In genomic region chr7:47529826-47530555, GRCh38 we compare ENCODE assay signal across 27 cellular contexts. TPM values are rescaled to one million over a fixed set of nuclear protein-coding genes. Genes with fewer than 3 reads are reported as not detected.
"Had no signal": no experiment of that assay in that cellular context is flagged by ENCODE, and none has a peak within 500 bp of the region (broad histone marks: within the 10 kb centered on the region; RNA-seq: fewer than 3 reads in every experiment).

No MANE protein-coding gene starts in this region.

- H3K9me3 ChIP-seq: gastroesophageal sphincter, left lung, neutrophil, ovary, thoracic aorta had no signal

- H3K27me3 Mint-ChIP-seq: activated CD4-positive, alpha-beta memory T cell treated with anti-CD3 and anti-CD28 coated beads, Interleukin-2, amount 10 ng/mL, durations not matched to agents 7 days and 5 days; activated CD4-positive, alpha-beta T cell treated with anti-CD3 and anti-CD28 coated beads, Interleukin-2, amount 10 ng/mL, durations not matched to agents 7 days and 5 days; progenitor cell of endocrine pancreas; stimulated activated naive CD8-positive, alpha-beta T cell treated with anti-CD3 and anti-CD28 coated beads, Interleukin-15, Interleukin-2, amounts not matched to agents 100 ng/mL and 50 ng/mL, for 24 hours had no signal

- H3K27ac ChIP-seq: brain microvascular endothelial cell, gastroesophageal sphincter, left lung, neutrophil, ovary, skin epidermis, thoracic aorta had no signal

- H3K4me3 Mint-ChIP-seq: activated CD4-positive, alpha-beta memory T cell treated with anti-CD3 and anti-CD28 coated beads, Interleukin-2, amount 10 ng/mL, durations not matched to agents 7 days and 5 days; activated CD4-positive, alpha-beta T cell treated with anti-CD3 and anti-CD28 coated beads, Interleukin-2, amount 10 ng/mL, durations not matched to agents 7 days and 5 days; activated T-cell treated with anti-CD3 and anti-CD28 coated beads, Interleukin-2, amount 50 U/mL, for 24 hours; activated T-helper 17 cell treated with anti-CD3 and anti-CD28 coated beads, Interleukin-2, amount 50 U/mL, for 72 hours; nephron; stimulated activated naive CD8-positive, alpha-beta T cell treated with anti-CD3 and anti-CD28 coated beads, Interleukin-15, Interleukin-2, amounts not matched to agents 100 ng/mL and 50 ng/mL, for 24 hours had no signal

- ATAC-seq: activated T-helper 17 cell treated with anti-CD3 and anti-CD28 coated beads, Interleukin-2, amount 50 U/mL, for 72 hours; gastroesophageal sphincter; left lung; sciatic nerve had no signal

- H3K36me3 ChIP-seq: neutrophil, ovary had no signal

- H3K9me3 Mint-ChIP-seq: activated CD4-positive, alpha-beta T cell treated with anti-CD3 and anti-CD28 coated beads, Interleukin-2, amount 10 ng/mL, durations not matched to agents 7 days and 5 days; activated T-cell treated with anti-CD3 and anti-CD28 coated beads, Interleukin-2, amount 50 U/mL, for 24 hours; activated T-helper 17 cell treated with anti-CD3 and anti-CD28 coated beads, Interleukin-2, amount 50 U/mL, for 72 hours; stimulated activated naive CD8-positive, alpha-beta T cell treated with anti-CD3 and anti-CD28 coated beads, Interleukin-15, Interleukin-2, amounts not matched to agents 100 ng/mL and 50 ng/mL, for 24 hours had no signal

- H3K27ac Mint-ChIP-seq: activated CD4-positive, alpha-beta memory T cell treated with anti-CD3 and anti-CD28 coated beads, Interleukin-2, amount 10 ng/mL, durations not matched to agents 7 days and 5 days; activated CD4-positive, alpha-beta T cell treated with anti-CD3 and anti-CD28 coated beads, Interleukin-2, amount 10 ng/mL, durations not matched to agents 7 days and 5 days; activated T-cell treated with anti-CD3 and anti-CD28 coated beads, Interleukin-2, amount 50 U/mL, for 24 hours; activated T-helper 17 cell treated with anti-CD3 and anti-CD28 coated beads, Interleukin-2, amount 50 U/mL, for 72 hours; progenitor cell of endocrine pancreas; stimulated activated naive CD8-positive, alpha-beta T cell treated with anti-CD3 and anti-CD28 coated beads, Interleukin-15, Interleukin-2, amounts not matched to agents 100 ng/mL and 50 ng/mL, for 24 hours had no signal

- H3K27me3 ChIP-seq: brain microvascular endothelial cell, gastroesophageal sphincter, hepatocyte, left lung, ovary had no signal

- H3K4me1 Mint-ChIP-seq: activated CD4-positive, alpha-beta memory T cell treated with anti-CD3 and anti-CD28 coated beads, Interleukin-2, amount 10 ng/mL, durations not matched to agents 7 days and 5 days; activated CD4-positive, alpha-beta T cell treated with anti-CD3 and anti-CD28 coated beads, Interleukin-2, amount 10 ng/mL, durations not matched to agents 7 days and 5 days; activated T-helper 17 cell treated with anti-CD3 and anti-CD28 coated beads, Interleukin-2, amount 50 U/mL, for 72 hours had no signal

- H3K4me3 ChIP-seq: gastroesophageal sphincter, hepatocyte, left lung, lung, ovary, skin epidermis, thoracic aorta had no signal

- H3K4me1 ChIP-seq: left lung had no signal

- DNase-seq: activated CD4-positive, alpha-beta memory T cell treated with anti-CD3 and anti-CD28 coated beads, Interleukin-2, amount 10 ng/mL, durations not matched to agents 7 days and 5 days; activated CD4-positive, alpha-beta T cell treated with anti-CD3 and anti-CD28 coated beads, Interleukin-2, amount 10 ng/mL, durations not matched to agents 7 days and 5 days; activated CD4-positive, CD25-positive, alpha-beta regulatory T cell treated with anti-CD3 and anti-CD28 coated beads, Interleukin-2, amount 50 U/mL, for 72 hours; activated CD8-positive, alpha-beta memory T cell treated with anti-CD3 and anti-CD28 coated beads, Interleukin-2, amount 50 U/mL, for 48 hours; activated gamma-delta T cell treated with Interleukin-2 at 50 U/mL for 16 hours; activated naive CD4-positive, alpha-beta T cell treated with anti-CD3 and anti-CD28 coated beads, Interleukin-2, amount 50 U/mL, for 16 hours; activated T-cell treated with anti-CD3 and anti-CD28 coated beads, Interleukin-2, amount 50 U/mL, for 24 hours; amniotic stem cell; brain microvascular endothelial cell; left lung; mesendoderm; ovary; stimulated activated CD4-positive, alpha-beta T cell treated with anti-CD3 and anti-CD28 coated beads, Interleukin-12 subunit alpha, Interleukin-12 subunit beta, amount 100 ng/mL, for 4 hours; stimulated activated CD4-positive, alpha-beta T cell treated with anti-CD3 and anti-CD28 coated beads, Interleukin-4, amount 100 ng/mL, for 1 hour; T-helper 2 cell; trophoblast cell had no signal

RNA-seq across cellular contexts. Expression of gene TNS3, which starts 51.9 kb away (rescaled TPM):
- total RNA-seq: activated CD4-positive, alpha-beta T cell treated with anti-CD3 and anti-CD28 coated beads, Interleukin-2, amount 10 ng/mL, durations not matched to agents 7 days and 5 days had no signal
